In the genomic region with DNA sequence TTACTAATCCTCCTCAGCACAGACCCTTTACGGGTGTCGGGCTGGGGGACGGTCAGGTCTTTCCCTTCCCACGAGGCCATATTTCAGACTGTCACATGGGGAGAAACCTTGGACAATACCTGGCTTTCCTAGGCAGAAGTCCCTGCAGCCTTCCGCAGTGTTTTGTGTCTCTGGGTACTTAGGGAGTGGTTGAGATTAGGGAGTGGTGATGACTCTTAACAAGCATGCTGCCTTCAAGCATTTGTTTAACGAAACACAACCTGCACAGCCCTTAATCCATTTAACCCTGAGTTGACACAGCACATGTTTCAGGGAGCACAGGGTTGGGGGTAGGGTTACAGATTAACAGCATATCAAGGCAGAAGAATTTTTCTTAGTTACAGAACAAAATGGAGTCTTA, we compare ENCODE assay signal across 8 cellular contexts. TPM values are rescaled to one million over a fixed set of nuclear protein-coding genes. Genes with fewer than 3 reads are reported as not detected.
DNase-seq lines count a peak whose midpoint lies in the region; TF ChIP-seq lines count a peak whose summit lies in the region.
"Not testable (repeated sequence)": the region's sequence is repeated elsewhere in the genome, so short reads cannot be mapped to it uniquely, and the experiment has no call there.

No MANE protein-coding gene starts in this region.

- not testable (repeated sequence) for TF ChIP-seq CTCF in WERI-Rb-1 (IDR thresholded peaks at IDR 0.05; ENCODE audit: low read depth, low read length); endodermal cell (conservative IDR thresholded peaks at IDR 0.05); hepatocyte (IDR thresholded peaks at IDR 0.05; ENCODE audit: poor library complexity); retinal pigment epithelial cell (conservative IDR thresholded peaks at IDR 0.05; ENCODE audit: low read depth, low read length)

- 17% methylated on average over 2 of the region's 6 CpGs; no CpG with 5 or more reads in 1 of the 2 experiments for WGBS in endodermal cell (ENCODE audit: insufficient coverage in 1 of 2, insufficient read length in 1 of 2), 2 experiments
- 4% methylated on average over 6 of the region's 6 CpGs for WGBS in hepatocyte (ENCODE audit: low lambda C conversion rate, missing lambda C conversion rate)
- WGBS in mesendoderm (ENCODE audit: extremely low coverage, insufficient coverage, low lambda C conversion rate) = no CpG with 5 or more reads among the region's 6 CpGs

- peak overlapping the region; percentile 61 for H3K9ac ChIP-seq in endodermal cell (ENCODE audit: extremely low read depth, low read length, poor library complexity, severe bottlenecking)
- not testable (repeated sequence) for H3K9ac ChIP-seq in mesendoderm (ENCODE audit: low read length)

- peak overlapping the region; percentile 46 for H3K4me3 Mint-ChIP-seq in endodermal cell

- not testable (repeated sequence) for H3K4ac ChIP-seq in mesendoderm (ENCODE audit: low read depth, low read length)

- DNase-seq in ELF-1 (ENCODE audit: low read depth, low spot score) (peak; percentile 83), KBM-7 (peak; percentile 37), NCI-H82 treated with DMSO at 0.1 percent for 48 hours (lab: John Stamatoyannopoulos, UW; ENCODE audit: unreplicated experiment) (peak; percentile 64), WERI-Rb-1 (peak; percentile 69), endodermal cell (peak; percentile 61), hepatocyte (ENCODE audit: low spot score) (peak; percentile 11), mesendoderm (peak; percentile 87), retinal pigment epithelial cell (ENCODE audit: low read depth) (peak; percentile 10)

- peak overlapping the region; percentile 95 for H3K27ac Mint-ChIP-seq in endodermal cell

- H3K4me1 Mint-ChIP-seq in endodermal cell = peaks cover 28% of the 10 kb centered on the region

- H3K36me3 ChIP-seq in WERI-Rb-1; endodermal cell (ENCODE audit: control insufficient read depth, insufficient read depth, low read length); hepatocyte (replicated peaks; ENCODE audit: insufficient read depth, low read depth); mesendoderm (ENCODE audit: control insufficient read depth, insufficient read depth, low read length): not testable (repeated sequence)

- H3K56ac ChIP-seq in mesendoderm (ENCODE audit: low read length) = peak overlapping the region; percentile 67

- peak overlapping the region; percentile 81 for H4K5ac ChIP-seq in mesendoderm (ENCODE audit: low read length)

- H2BK15ac ChIP-seq in mesendoderm (replicated peaks; ENCODE audit: low read depth) = not testable (repeated sequence)

- not testable (repeated sequence) for H4K20me1 ChIP-seq in hepatocyte (ENCODE audit: insufficient read depth, poor library complexity, severe bottlenecking)

- H3K27ac ChIP-seq in WERI-Rb-1 (peak overlapping the region; percentile 75), hepatocyte (peak overlapping the region; percentile 62), mesendoderm (ENCODE audit: low read depth, low read length) (peak overlapping the region; percentile 76)
- H3K27ac ChIP-seq in endodermal cell (ENCODE audit: low read depth, low read length) = not testable (repeated sequence)

- H3K4me2 ChIP-seq in hepatocyte = peak overlapping the region; percentile 50
- not testable (repeated sequence) for H3K4me2 ChIP-seq in mesendoderm (ENCODE audit: low read length)

- peak overlapping the region; percentile 73 for H2BK5ac ChIP-seq in mesendoderm (ENCODE audit: low read length)

- in situ Hi-C loops in KBM-7 (cut with MboI; ENCODE audit: low pct_unique_long_range_greater_than_20kb, low sequenced_read_pairs) = not testable (repeated sequence)

- not testable (repeated sequence) for H3K9me2 ChIP-seq in hepatocyte (replicated peaks; ENCODE audit: insufficient read depth)

- not testable (repeated sequence) for H3K9me3 ChIP-seq in WERI-Rb-1 (ENCODE audit: severe bottlenecking); hepatocyte (ENCODE audit: low read depth)
- peaks cover 31% of the 10 kb centered on the region for H3K9me3 ChIP-seq in endodermal cell (ENCODE audit: control insufficient read depth, low read length)

- not testable (repeated sequence) for H3K79me1 ChIP-seq in mesendoderm (ENCODE audit: low read length)

- H3K36me3 Mint-ChIP-seq in endodermal cell (ENCODE audit: low read depth) = not testable (repeated sequence)

- peak overlapping the region; percentile 17 for H2AFZ ChIP-seq in hepatocyte

- not testable (repeated sequence) for H3K18ac ChIP-seq in mesendoderm (ENCODE audit: low read length)

- not testable (repeated sequence) for H3K23ac ChIP-seq in mesendoderm (ENCODE audit: low read length)

- not testable (repeated sequence) for H3K9me3 Mint-ChIP-seq in endodermal cell

- H4K8ac ChIP-seq in mesendoderm (ENCODE audit: low read depth, low read length) = not testable (repeated sequence)

- H3K4me1 ChIP-seq in endodermal cell (ENCODE audit: control insufficient read depth, insufficient read depth, low read length); hepatocyte (ENCODE audit: insufficient read depth); mesendoderm (ENCODE audit: control insufficient read depth, low read depth, low read length): not testable (repeated sequence)

- not testable (repeated sequence) for H2AK5ac ChIP-seq in mesendoderm (ENCODE audit: low read length)

- not testable (repeated sequence) for H3K27me3 Mint-ChIP-seq in endodermal cell (ENCODE audit: insufficient read depth)

- not testable (repeated sequence) for H2BK120ac ChIP-seq in mesendoderm (ENCODE audit: low read depth, low read length)

- not testable (repeated sequence) for H3K4me3 ChIP-seq in WERI-Rb-1 (ENCODE audit: low read depth, low read length); hepatocyte; mesendoderm (ENCODE audit: low read length); retinal pigment epithelial cell (ENCODE audit: low read length)
- peak overlapping the region; percentile 78 for H3K4me3 ChIP-seq in endodermal cell (ENCODE audit: low read length)

- not testable (repeated sequence) for H3K27me3 ChIP-seq in WERI-Rb-1 (ENCODE audit: insufficient read depth, low read depth, severe bottlenecking); endodermal cell (ENCODE audit: control insufficient read depth, insufficient read depth, low read length, poor library complexity, severe bottlenecking); hepatocyte; mesendoderm (ENCODE audit: insufficient read depth, low read length, poor library complexity)

- H3K79me2 ChIP-seq in hepatocyte; mesendoderm (ENCODE audit: control insufficient read depth, insufficient read depth, low read length): not testable (repeated sequence)

RNA-seq across cellular contexts. Expression of gene ZNF681, which starts 34.5 kb away (rescaled TPM):
- total RNA-seq in endodermal cell (10 to 100 TPM in 1 of 2 donors, 1 to 10 TPM in 1; 3.5 to 11.3 TPM), hepatocyte (4.4 and 5.9 TPM in 2 replicates)
- polyA plus RNA-seq in endodermal cell (2013, experiment 1 of 2) = 7.9 TPM
- 7.0 TPM for polyA plus RNA-seq in endodermal cell (2013, experiment 2 of 2)
- polyA plus RNA-seq in hepatocyte = 0.74 and 0.78 TPM in 2 replicates
- polyA plus RNA-seq in mesendoderm (2013, experiment 1 of 2) = 3.9 TPM
- polyA plus RNA-seq in mesendoderm (2013, experiment 2 of 2) = 4.0 TPM

RNA-seq across cellular contexts. Expression of gene ZNF675, which starts 37.1 kb away (rescaled TPM):
- total RNA-seq in endodermal cell (10 to 100 TPM; 26.7 to 29.9 TPM), hepatocyte (16.5 and 16.7 TPM in 2 replicates)
- polyA plus RNA-seq in endodermal cell (2013, experiment 1 of 2) = 22.9 TPM
- 21.4 TPM for polyA plus RNA-seq in endodermal cell (2013, experiment 2 of 2)
- 4.7 and 8.3 TPM in 2 replicates for polyA plus RNA-seq in hepatocyte
- polyA plus RNA-seq in mesendoderm (2013, experiment 1 of 2) = 22.5 TPM
- polyA plus RNA-seq in mesendoderm (2013, experiment 2 of 2) = 23.0 TPM

Comparison
In these comparisons a context has a peak if more than half of its experiments do, and no peak if none do; other contexts are left out.
1. DNase-seq: peak in every context shown above with its lines; median percentile 87 in mesendoderm; 83 in ELF-1; 69 in WERI-Rb-1; 64 in NCI-H82 treated with DMSO at 0.1 percent for 48 hours; 61 in endodermal cell; 37 in KBM-7; 11 in hepatocyte; 10 in retinal pigment epithelial cell.